ENCODE assay signal across 26 cellular contexts in the genomic region with DNA sequence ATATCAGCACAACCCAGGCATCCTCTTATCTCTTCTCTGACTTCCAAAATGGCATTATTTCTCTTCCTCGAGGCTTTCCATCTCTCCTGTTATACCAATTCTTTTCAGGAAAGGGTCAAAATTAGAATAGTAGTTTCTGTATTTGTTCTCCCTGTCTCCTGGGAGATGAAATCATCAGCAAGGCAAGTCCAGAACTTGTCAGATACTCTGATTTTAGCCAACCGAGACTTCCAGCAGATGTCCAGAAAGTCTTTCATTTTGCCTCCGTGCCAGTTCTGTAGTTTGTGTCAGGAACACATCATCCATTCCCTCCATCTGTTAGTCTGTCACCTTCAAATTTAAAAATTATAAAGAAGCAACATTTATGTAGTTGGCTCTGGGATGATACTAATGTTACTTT.
DNase-seq lines count a peak whose midpoint lies in the region; ATAC-seq, FAIRE-seq and TF ChIP-seq lines count a peak whose summit lies in the region.
"Had no signal": no experiment of that assay in that cellular context is flagged by ENCODE, and none has a peak within 500 bp of the region (broad histone marks: within the 10 kb centered on the region; RNA-seq: fewer than 3 reads in every experiment).

No MANE protein-coding gene starts in this region.

- intact Hi-C loops in posterior vena cava (cut with DNase I): no loop called here

- no peak overlapping the region for H3K27ac ChIP-seq in suprapubic skin
- H3K27ac ChIP-seq: BLaER1, GM23248, PC-9, SJCRH30 had no signal

- TF ChIP-seq EP300 in suprapubic skin (IDR thresholded peaks at IDR 0.05): no peak

- DNase-seq in DMS 273 treated with DMSO at 0.1 percent for 48 hours (lab: John Stamatoyannopoulos, UW): peak; percentile 46
- DNase-seq in NCI-H2171 treated with DMSO at 0.1 percent for 48 hours (lab: John Stamatoyannopoulos, UW): peak; percentile 79
- peak; percentile 71 for DNase-seq in bronchial epithelial cell (ENCODE audit: low read depth)
- DNase-seq in inferior parietal cortex (ENCODE audit: extremely low spot score): peak; percentile 41
- DNase-seq in activated T-cell treated with anti-CD3 and anti-CD28 coated beads, Interleukin-2, amount 50 U/mL, for 4 hours: no peak
- DNase-seq in suprapubic skin (ENCODE audit: low spot score in 2 of 2): no peak
- no peak for DNase-seq in T-cell
- DNase-seq in posterior vena cava (ENCODE audit: low spot score): no peak
- DNase-seq: CD4-positive, CD25-positive, alpha-beta regulatory T cell; GM23248; H9; KBM-7; MG63; NCI-H1105 treated with DMSO at 0.1 percent for 48 hours; NCI-H146; NCI-H2081; NCI-H345; NCI-H526; PC-9; SJCRH30 had no signal

- TF ChIP-seq CTCF in bronchial epithelial cell (IDR thresholded peaks at IDR 0.05; ENCODE audit: insufficient read depth, low read length, severe bottlenecking) (no peak), suprapubic skin (IDR thresholded peaks at IDR 0.05) (no peak)

- H3K9me3 Mint-ChIP-seq in activated T-cell treated with anti-CD3 and anti-CD28 coated beads, Interleukin-2, amount 50 U/mL, for 4 hours: peaks cover 12% of the 10 kb centered on the region
- H3K9me3 Mint-ChIP-seq in T-cell: peaks cover 6 to 21% (median 14%) of the 10 kb centered on the region in 3 donors

- CTCF ChIA-PET in T-cell (lab: Charles Lee): no interaction called here

- H3K4me1 ChIP-seq in suprapubic skin: no peaks in the 10 kb centered on the region
- H3K4me1 ChIP-seq: BLaER1, SJCRH30 had no signal

- POLR2A ChIA-PET in T-cell (lab: Charles Lee): no interaction called here

- H3K27me3 ChIP-seq in bronchial epithelial cell (ENCODE audit: control insufficient read depth, insufficient read depth, low read length) (no peaks in the 10 kb centered on the region), suprapubic skin (no peaks in the 10 kb centered on the region)
- H3K27me3 ChIP-seq: BLaER1, MG63, SJCRH30 had no signal

- no peaks in the 10 kb centered on the region for H3K4me1 Mint-ChIP-seq in activated T-cell treated with anti-CD3 and anti-CD28 coated beads, Interleukin-2, amount 50 U/mL, for 4 hours (ENCODE audit: low read depth)
- no peaks in the 10 kb centered on the region for H3K4me1 Mint-ChIP-seq in T-cell
- H3K4me1 Mint-ChIP-seq: H9 had no signal

- no peaks in the 10 kb centered on the region for H3K36me3 Mint-ChIP-seq in activated T-cell treated with anti-CD3 and anti-CD28 coated beads, Interleukin-2, amount 50 U/mL, for 4 hours (ENCODE audit: insufficient read depth)
- H3K36me3 Mint-ChIP-seq in T-cell: no peaks in the 10 kb centered on the region
- H3K36me3 Mint-ChIP-seq: CD4-positive, CD25-positive, alpha-beta regulatory T cell had no signal

- no peaks in the 10 kb centered on the region for H3K36me3 ChIP-seq in bronchial epithelial cell (ENCODE audit: control insufficient read depth, insufficient read depth, low read length)
- H3K36me3 ChIP-seq in suprapubic skin: no peaks in the 10 kb centered on the region
- H3K36me3 ChIP-seq: BLaER1, MG63, SJCRH30 had no signal

- no peak overlapping the region for H3K4me3 Mint-ChIP-seq in activated T-cell treated with anti-CD3 and anti-CD28 coated beads, Interleukin-2, amount 50 U/mL, for 4 hours
- H3K4me3 Mint-ChIP-seq in T-cell: no peak overlapping the region
- H3K4me3 Mint-ChIP-seq: CD4-positive, CD25-positive, alpha-beta regulatory T cell; H9 had no signal

- FAIRE-seq in bronchial epithelial cell (lab: Jason Lieb, UNC): no peak
- FAIRE-seq: A204.1, D721Med, G401.6, HTR-8/SVneo had no signal

- no peak overlapping the region for H3K27ac Mint-ChIP-seq in T-cell
- H3K27ac Mint-ChIP-seq: CD4-positive, CD25-positive, alpha-beta regulatory T cell; H9 had no signal

- H3K4me3 ChIP-seq in bronchial epithelial cell (ENCODE audit: low read depth, low read length) (no peak overlapping the region), suprapubic skin (no peak overlapping the region)
- H3K4me3 ChIP-seq: BLaER1, GM23248, MG63, PC-9, SJCRH30 had no signal

- no peaks in the 10 kb centered on the region for H3K27me3 Mint-ChIP-seq in activated T-cell treated with anti-CD3 and anti-CD28 coated beads, Interleukin-2, amount 50 U/mL, for 4 hours (ENCODE audit: low read depth)
- peaks cover 0 to 3% of the 10 kb centered on the region in 2 donors for H3K27me3 Mint-ChIP-seq in T-cell
- H3K27me3 Mint-ChIP-seq: CD4-positive, CD25-positive, alpha-beta regulatory T cell had no signal

- 64% methylated on average over 3 of the region's 3 CpGs for WGBS in suprapubic skin

- H3K9me3 ChIP-seq in suprapubic skin: no peaks in the 10 kb centered on the region
- H3K9me3 ChIP-seq: BLaER1, MG63, SJCRH30 had no signal

- TF ChIP-seq POLR2A in suprapubic skin (IDR thresholded peaks at IDR 0.05): no peak

- ATAC-seq in activated T-cell treated with anti-CD3 and anti-CD28 coated beads, Interleukin-2, amount 50 U/mL, for 4 hours: no peak
- ATAC-seq in T-cell (replicated peaks in 1 of 4): no peak
- ATAC-seq: Right ventricle myocardium inferior had no signal

Comparison
In these comparisons a context has a peak if more than half of its experiments do, and no peak if none do; other contexts are left out.
1. DNase-seq: peak in DMS 273 treated with DMSO at 0.1 percent for 48 hours (single experiment), NCI-H2171 treated with DMSO at 0.1 percent for 48 hours (single experiment), bronchial epithelial cell (single experiment) and inferior parietal cortex (single experiment); none in activated T-cell treated with anti-CD3 and anti-CD28 coated beads, Interleukin-2, amount 50 U/mL, for 4 hours (single experiment), suprapubic skin (0 of 2), T-cell (0 of 34) and posterior vena cava (single experiment).